ENCODE assay signal across 8 cellular contexts in genomic region chr3:196868297-196868661, GRCh38. TPM values are rescaled to one million over a fixed set of nuclear protein-coding genes. Genes with fewer than 3 reads are reported as not detected.
A peak's percentile ranks its signal among the peaks of the same experiment; 100 is the strongest.
DNase-seq lines count a peak whose midpoint lies in the region; ATAC-seq and TF ChIP-seq lines count a peak whose summit lies in the region.

No MANE protein-coding gene starts in this region.

- ATAC-seq in activated naive CD4-positive, alpha-beta T cell treated with anti-CD3 and anti-CD28 coated beads, Interleukin-2, amount 50 U/mL, for 72 hours: peak; percentile 4 to 29
- ATAC-seq in heart right ventricle: peak in 7 of 8 donors; percentile 5 to 37 (median 9)

- H3K9me3 ChIP-seq in heart right ventricle: peaks cover 0 to 2% (median 0%) of the 10 kb centered on the region in 11 donors
- H3K9me3 ChIP-seq in prostate gland: no peaks in the 10 kb centered on the region

- H3K4me1 ChIP-seq in heart right ventricle: peaks cover 4 to 45% (median 25%) of the 10 kb centered on the region in 9 donors
- H3K4me1 ChIP-seq in prostate gland (replicated peaks): peaks cover 8% of the 10 kb centered on the region

- TF ChIP-seq POLR2A in prostate gland (IDR thresholded peaks at IDR 0.05): no peak

- H3K27ac ChIP-seq in heart right ventricle: peak overlapping the region; percentile 83 to 98 (median 94)
- H3K27ac ChIP-seq in prostate gland: peak overlapping the region; percentile 83 to 91

- H3K36me3 Mint-ChIP-seq in activated naive CD4-positive, alpha-beta T cell treated with anti-CD3 and anti-CD28 coated beads, Interleukin-2, amount 50 U/mL, for 72 hours: peaks cover 5 to 7% of the 10 kb centered on the region in 2 donors

- no peaks in the 10 kb centered on the region for H3K9me3 Mint-ChIP-seq in activated naive CD4-positive, alpha-beta T cell treated with anti-CD3 and anti-CD28 coated beads, Interleukin-2, amount 50 U/mL, for 72 hours

- 0 to 1% methylated on average over 29 of the region's 29 CpGs for WGBS in heart right ventricle, 2 donors
- WGBS in prostate gland: under 1% methylated on average over 29 of the region's 29 CpGs

- peak overlapping the region; percentile 94 to 96 for H3K27ac Mint-ChIP-seq in activated naive CD4-positive, alpha-beta T cell treated with anti-CD3 and anti-CD28 coated beads, Interleukin-2, amount 50 U/mL, for 72 hours

- TF ChIP-seq CTCF in HFF-Myc (IDR thresholded peaks at IDR 0.05; ENCODE audit: low read depth, low read length, missing control alignments): no peak
- TF ChIP-seq CTCF in heart right ventricle (IDR thresholded peaks at IDR 0.05): peak in 1 of 9 donors; percentile 4
- no peak for TF ChIP-seq CTCF in prostate gland (IDR thresholded peaks at IDR 0.05)

- H3K36me3 ChIP-seq in heart right ventricle (peaks cover 0 to 11% (median 5%) of the 10 kb centered on the region in 9 donors), prostate gland (no peaks in the 10 kb centered on the region)

- no peaks in the 10 kb centered on the region for H3K27me3 ChIP-seq in heart right ventricle
- no peaks in the 10 kb centered on the region for H3K27me3 ChIP-seq in prostate gland (replicated peaks; ENCODE audit: insufficient read depth)

- intact Hi-C loops in heart right ventricle (cut with DNase I) (loop anchor here in 5 of 10 donors (2.0 to 10.0 kb wide), 4 partner anchors 67 to 155 kb away; partner anchors contain the start of genes NCBP2 (in 4 of the 5), CEP19 (in 1 of the 5) and PIGX (in 1 of the 5)), prostate gland (cut with DNase I) (loop anchor here (5.0 kb wide), 1 partner anchor 74 kb away; the partner anchor contains the start of gene NCBP2)

- H3K4me3 ChIP-seq in HFF-Myc (replicated peaks; ENCODE audit: low read depth, low read length) (peak overlapping the region; percentile 93), heart right ventricle (peak overlapping the region; percentile 82 to 100 (median 99)), prostate gland (peak overlapping the region; percentile 91 to 100)

- peak; percentile 31 for DNase-seq in activated CD4-positive, alpha-beta T cell treated with anti-CD3 and anti-CD28 coated beads for 48 hours
- DNase-seq in activated CD4-positive, alpha-beta T cell treated with anti-CD3 and anti-CD28 coated beads for 1 hour: no peak
- DNase-seq in HFF-Myc (ENCODE audit: extremely low read depth, low read depth) (no peak), NAMALWA (ENCODE audit: low spot score) (peak; percentile 53), heart right ventricle (peak in 1 of 2 donors; percentile 6), prostate gland (ENCODE audit: low spot score) (peak; percentile 5), NCI-H128 (lab: John Stamatoyannopoulos, UW; ENCODE audit: unreplicated experiment) (no peak)
- peak; percentile 19 to 58 for DNase-seq in activated naive CD4-positive, alpha-beta T cell treated with anti-CD3 and anti-CD28 coated beads, Interleukin-2, amount 50 U/mL, for 72 hours (ENCODE audit: low spot score in 2 of 2)

RNA-seq across cellular contexts. Expression of gene SENP5, which starts 0.6 kb away (rescaled TPM):
- 10 to 100 TPM; 29.1 to 37.0 TPM for total RNA-seq in activated naive CD4-positive, alpha-beta T cell treated with anti-CD3 and anti-CD28 coated beads, Interleukin-2, amount 50 U/mL, for 72 hours
- total RNA-seq in heart right ventricle: 10 to 100 TPM; 15.2 to 24.9 (median 20.6) TPM
- polyA plus RNA-seq in heart right ventricle: 1 to 10 TPM; 5.8 to 6.4 TPM
- total RNA-seq in prostate gland: 10 to 100 TPM; 28.3 to 62.9 TPM

Comparison
In these comparisons a context has a peak if more than half of its experiments do, and no peak if none do; other contexts are left out.
1. DNase-seq: peak in activated CD4-positive, alpha-beta T cell treated with anti-CD3 and anti-CD28 coated beads for 48 hours (single experiment), NAMALWA (single experiment), activated naive CD4-positive, alpha-beta T cell treated with anti-CD3 and anti-CD28 coated beads, Interleukin-2, amount 50 U/mL, for 72 hours (2 of 2) and prostate gland (single experiment); none in activated CD4-positive, alpha-beta T cell treated with anti-CD3 and anti-CD28 coated beads for 1 hour (single experiment), HFF-Myc (single experiment) and NCI-H128 (single experiment).
2. Peak in every context shown above with its lines, with median percentiles within 50 percentile points of each other: H3K4me3 ChIP-seq.